In genomic region chr11:66429983-66430602, GRCh38 we compare ENCODE assay signal across 8 cellular contexts. TPM values are rescaled to one million over a fixed set of nuclear protein-coding genes. Genes with fewer than 3 reads are reported as not detected.
DNase-seq lines count a peak whose midpoint lies in the region; ATAC-seq and TF ChIP-seq lines count a peak whose summit lies in the region.

No MANE protein-coding gene starts in this region.

- no peak overlapping the region for H3K27ac ChIP-seq in liver (ENCODE audit: low read depth in 1 of 2, low read length in 2 of 2)

- no peak overlapping the region for H3K4me3 ChIP-seq in liver (ENCODE audit: low read depth in 1 of 3, low read length in 3 of 3)

- TF ChIP-seq RAD21 in liver (IDR thresholded peaks at IDR 0.05), result peak; percentile 68 to 81

- peaks cover 25% of the 10 kb centered on the region for H3K36me3 Mint-ChIP-seq in activated CD4-positive, alpha-beta T cell treated with anti-CD3 and anti-CD28 coated beads for 36 hours (ENCODE audit: low read depth)
- H3K36me3 Mint-ChIP-seq in chondrocyte (ENCODE audit: low read depth), result peaks cover 10% of the 10 kb centered on the region

- no peaks in the 10 kb centered on the region for H3K9me3 ChIP-seq in liver (ENCODE audit: control insufficient read depth in 4 of 4, low read length in 3 of 4)

- TF ChIP-seq CTCF in chondrocyte (IDR thresholded peaks at IDR 0.05) (peak; percentile 95), liver (IDR thresholded peaks at IDR 0.05; ENCODE audit: low read depth, low read length, missing input control) (peak; percentile 70)

- no peaks in the 10 kb centered on the region for H3K4me1 Mint-ChIP-seq in activated CD4-positive, alpha-beta T cell treated with anti-CD3 and anti-CD28 coated beads for 36 hours
- peaks cover 3% of the 10 kb centered on the region for H3K4me1 Mint-ChIP-seq in chondrocyte (ENCODE audit: low read depth)

- H3K4me1 ChIP-seq in liver (ENCODE audit: control insufficient read depth in 4 of 4, insufficient read depth in 4 of 4, low read length in 3 of 4), result no peaks in the 10 kb centered on the region

- peak; percentile 82 for DNase-seq in 8988T
- DNase-seq in GM19238 (ENCODE audit: insufficient read length, low spot score), result peak; percentile 66
- DNase-seq in NCI-H345 treated with DMSO at 0.1 percent for 48 hours (lab: John Stamatoyannopoulos, UW; ENCODE audit: unreplicated experiment), result peak; percentile 76
- peak; percentile 91 for DNase-seq in activated CD4-positive, alpha-beta T cell treated with anti-CD3 and anti-CD28 coated beads for 36 hours
- DNase-seq in chondrocyte (ENCODE audit: low spot score), result no peak
- peak; percentile 55 to 68 (median 57) for DNase-seq in stimulated activated CD4-positive, alpha-beta T cell treated with anti-CD3 and anti-CD28 coated beads, TNF-alpha, amount 100 ng/mL, for 4 hours (ENCODE audit: low read depth in 3 of 3)

- H3K4me3 Mint-ChIP-seq in activated CD4-positive, alpha-beta T cell treated with anti-CD3 and anti-CD28 coated beads for 36 hours, result no peak overlapping the region
- H3K4me3 Mint-ChIP-seq in chondrocyte (ENCODE audit: unreplicated experiment), result no peak overlapping the region

- peaks cover 0 to 6% (median 2%) of the 10 kb centered on the region in 4 donors for H3K36me3 ChIP-seq in liver (ENCODE audit: control insufficient read depth in 4 of 4, insufficient read depth in 3 of 4, low read depth in 1 of 4, low read length in 3 of 4)

- H3K9ac ChIP-seq in liver (ENCODE audit: low read depth in 1 of 2, low read length in 2 of 2), result no peak overlapping the region

- 46% methylated on average over 9 of the region's 9 CpGs for WGBS in liver

- POLR2A ChIA-PET in activated CD4-positive, alpha-beta T cell treated with anti-CD3 and anti-CD28 coated beads for 36 hours (lab: Charles Lee), result no interaction called here

- H3K27ac Mint-ChIP-seq in activated CD4-positive, alpha-beta T cell treated with anti-CD3 and anti-CD28 coated beads for 36 hours, result no peak overlapping the region
- no peak overlapping the region for H3K27ac Mint-ChIP-seq in chondrocyte (ENCODE audit: unreplicated experiment)

- peak; percentile 97 for ATAC-seq in activated CD4-positive, alpha-beta T cell treated with anti-CD3 and anti-CD28 coated beads for 36 hours
- no peak for ATAC-seq in HG02870 (IDR thresholded peaks at IDR 0.05; ENCODE audit: unreplicated experiment)

- CTCF ChIA-PET in activated CD4-positive, alpha-beta T cell treated with anti-CD3 and anti-CD28 coated beads for 36 hours (lab: Charles Lee), result interaction anchor here (0.7 to 3.8 kb wide), 15 partner anchors 8 to 169 kb away, joined by 3 to 28 read pairs (median 5); partner anchors contain the start of genes MRPL11 and NPAS4

- no peaks in the 10 kb centered on the region for H3K27me3 Mint-ChIP-seq in activated CD4-positive, alpha-beta T cell treated with anti-CD3 and anti-CD28 coated beads for 36 hours
- H3K27me3 Mint-ChIP-seq in chondrocyte (ENCODE audit: low read depth), result no peaks in the 10 kb centered on the region

- H3K27me3 ChIP-seq in liver (ENCODE audit: control insufficient read depth in 4 of 4, insufficient read depth in 4 of 4, low read length in 3 of 4), result no peaks in the 10 kb centered on the region

- intact Hi-C loops in activated CD4-positive, alpha-beta T cell treated with anti-CD3 and anti-CD28 coated beads for 36 hours (cut with DNase I, micrococcal nuclease), result loop anchor here (1.0 to 10.0 kb wide), 4 partner anchors 22 to 245 kb away; partner anchors contain the start of gene RBM4B (in 1 of the 2)

- H3K9me3 Mint-ChIP-seq in activated CD4-positive, alpha-beta T cell treated with anti-CD3 and anti-CD28 coated beads for 36 hours (ENCODE audit: low read depth), result no peaks in the 10 kb centered on the region
- no peaks in the 10 kb centered on the region for H3K9me3 Mint-ChIP-seq in chondrocyte (ENCODE audit: low read depth)

TF ChIP-seq in liver, 16 proteins besides CTCF, POLR2A, EP300 and RAD21:
- peak in 1 of 2 donors; percentile 14 for TF ChIP-seq RXRA (IDR thresholded peaks at IDR 0.05)
- no peak for TF ChIP-seq SP1 (IDR thresholded peaks at IDR 0.05)
- TF ChIP-seq REST (IDR thresholded peaks at IDR 0.05), result peak; percentile 72
TF ChIP-seq in liver: peak in this region for 2.

RNA-seq across cellular contexts. Expression of gene MRPL11, which starts 8.6 kb away (rescaled TPM):
- total RNA-seq in activated CD4-positive, alpha-beta T cell treated with anti-CD3 and anti-CD28 coated beads for 36 hours, result 100 to 1,000 TPM; 115 to 120 TPM
- total RNA-seq in chondrocyte (30.9 to 45.6 TPM (median 35.9 TPM) in 3 replicates), liver (10 to 100 TPM; 18.0 to 24.7 TPM)
- 10 to 100 TPM; 39.9 to 45.6 TPM for polyA plus RNA-seq in liver

RNA-seq across cellular contexts. Expression of gene NPAS4, which starts 9.3 kb away (rescaled TPM):
- under 1 TPM; 0.07 TPM for total RNA-seq in activated CD4-positive, alpha-beta T cell treated with anti-CD3 and anti-CD28 coated beads for 36 hours
- 0.60 to 1.7 TPM (median 1.2 TPM) in 3 replicates for total RNA-seq in chondrocyte
- total RNA-seq in liver, result not detected
- polyA plus RNA-seq in liver, result under 1 TPM in 1 of 2 donors, not detected in 1; 0.01 TPM

RNA-seq across cellular contexts. Expression of gene PELI3, which starts 36.6 kb away (rescaled TPM):
- 1 to 10 TPM; 5.7 to 7.0 TPM for total RNA-seq in activated CD4-positive, alpha-beta T cell treated with anti-CD3 and anti-CD28 coated beads for 36 hours
- total RNA-seq in chondrocyte (9.1 to 10.5 TPM (median 10.0 TPM) in 3 replicates), liver (1 to 10 TPM; 1.9 to 5.4 TPM)
- 1 to 10 TPM; 1.7 to 2.4 TPM for polyA plus RNA-seq in liver

RNA-seq across cellular contexts. Expression of gene DPP3, which starts 50.1 kb away (rescaled TPM):
- total RNA-seq in activated CD4-positive, alpha-beta T cell treated with anti-CD3 and anti-CD28 coated beads for 36 hours, result 10 to 100 TPM; 87.1 to 91.9 TPM
- total RNA-seq in chondrocyte, result 43.2 to 54.7 TPM (median 44.4 TPM) in 3 replicates
- total RNA-seq in liver, result 10 to 100 TPM; 29.8 to 41.0 TPM
- polyA plus RNA-seq in liver, result 10 to 100 TPM; 10.9 to 24.8 TPM

RNA-seq across cellular contexts. Expression of gene SLC29A2, which starts 58.5 kb away (rescaled TPM):
- 10 to 100 TPM; 13.6 to 14.4 TPM for total RNA-seq in activated CD4-positive, alpha-beta T cell treated with anti-CD3 and anti-CD28 coated beads for 36 hours
- 2.6 to 8.9 TPM (median 7.9 TPM) in 3 replicates for total RNA-seq in chondrocyte
- total RNA-seq in liver, result 1 to 10 TPM; 1.5 to 3.3 TPM
- 1 to 10 TPM; 1.2 to 1.6 TPM for polyA plus RNA-seq in liver
